8 cellular contexts compared by ENCODE assay signal in the genomic region with DNA sequence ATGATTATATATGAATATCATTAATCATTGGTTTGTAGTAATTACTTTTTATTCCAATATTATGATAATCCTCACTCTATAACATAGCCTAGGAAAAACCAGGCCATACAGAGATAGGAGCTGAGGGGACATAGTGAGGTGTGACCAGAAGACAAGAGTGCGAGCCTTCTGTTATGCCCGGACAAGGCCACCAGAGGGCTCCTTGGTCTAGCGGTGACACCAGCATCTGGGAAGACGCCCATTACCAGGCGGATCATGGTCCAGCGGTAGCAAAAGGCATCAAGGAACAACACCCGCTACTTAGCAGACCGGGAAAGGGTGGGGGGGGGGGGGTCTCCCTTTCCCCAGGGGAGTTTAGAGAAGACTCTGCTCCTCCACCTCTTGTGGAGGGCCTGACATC.
A peak's percentile ranks its signal among the peaks of the same experiment; 100 is the strongest.
DNase-seq lines count a peak whose midpoint lies in the region; ATAC-seq and TF ChIP-seq lines count a peak whose summit lies in the region.
"Not testable (repeated sequence)": the region's sequence is repeated elsewhere in the genome, so short reads cannot be mapped to it uniquely, and the experiment has no call there.

No MANE protein-coding gene starts in this region.

- POLR2A ChIA-PET in AG04449 (lab: Yijun Ruan, JAX): not testable (repeated sequence)

- not testable (repeated sequence) for H3K4me3 Mint-ChIP-seq in activated naive CD8-positive, alpha-beta T cell treated with anti-CD3 and anti-CD28 coated beads, Interleukin-2, amount 50 U/mL, for 24 hours

- ATAC-seq in activated naive CD8-positive, alpha-beta T cell treated with anti-CD3 and anti-CD28 coated beads, Interleukin-2, amount 50 U/mL, for 24 hours: not testable (repeated sequence)

- TF ChIP-seq CTCF in AG04449 (IDR thresholded peaks at IDR 0.05; ENCODE audit: insufficient read depth, low read length, missing control alignments) (peak; percentile 24), GM10266 (IDR thresholded peaks at IDR 0.05; ENCODE audit: control insufficient read depth, insufficient read depth, low read depth, missing control alignments) (peak; percentile 33), LNCAP (IDR thresholded peaks at IDR 0.05) (peak; percentile 45), epithelial cell of esophagus (IDR thresholded peaks at IDR 0.05; ENCODE audit: insufficient read depth, low read depth, low read length, missing control alignments) (peak; percentile 47), retinal pigment epithelial cell (conservative IDR thresholded peaks at IDR 0.05; ENCODE audit: low read depth, low read length) (peak; percentile 58)

- H3K36me3 Mint-ChIP-seq in activated naive CD8-positive, alpha-beta T cell treated with anti-CD3 and anti-CD28 coated beads, Interleukin-2, amount 50 U/mL, for 24 hours (ENCODE audit: low read depth): not testable (repeated sequence)

- H3K4me1 Mint-ChIP-seq in activated naive CD8-positive, alpha-beta T cell treated with anti-CD3 and anti-CD28 coated beads, Interleukin-2, amount 50 U/mL, for 24 hours: not testable (repeated sequence)

- H3K9me3 Mint-ChIP-seq in activated naive CD8-positive, alpha-beta T cell treated with anti-CD3 and anti-CD28 coated beads, Interleukin-2, amount 50 U/mL, for 24 hours: not testable (repeated sequence)

- H3K27ac Mint-ChIP-seq in activated naive CD8-positive, alpha-beta T cell treated with anti-CD3 and anti-CD28 coated beads, Interleukin-2, amount 50 U/mL, for 24 hours: not testable (repeated sequence)

- H3K4me3 ChIP-seq in AG04449 (ENCODE audit: low read depth, low read length); epithelial cell of esophagus (ENCODE audit: low read length); retinal pigment epithelial cell (ENCODE audit: low read length): not testable (repeated sequence)

- H3K27me3 Mint-ChIP-seq in activated naive CD8-positive, alpha-beta T cell treated with anti-CD3 and anti-CD28 coated beads, Interleukin-2, amount 50 U/mL, for 24 hours: not testable (repeated sequence)

- not testable (repeated sequence) for DNase-seq in AG04449 (ENCODE audit: low read depth, low spot score); GM10266 (ENCODE audit: extremely low spot score); retinal pigment epithelial cell (ENCODE audit: low read depth)
- DNase-seq in RPMI8226 (peak; percentile 28), epithelial cell of esophagus (ENCODE audit: low read depth) (peak; percentile 7), iPS DF 19.7 (ENCODE audit: low read depth, low spot score) (peak; percentile 3)
- DNase-seq in activated naive CD8-positive, alpha-beta T cell treated with anti-CD3 and anti-CD28 coated beads, Interleukin-2, amount 50 U/mL, for 24 hours: peak; percentile 14

- CTCF ChIA-PET in AG04449 (lab: Yijun Ruan, JAX): interaction anchor here (0.8 to 5.3 kb wide), 7 partner anchors 9 to 556 kb away, joined by 3 to 46 read pairs (median 4); no protein-coding TSS in a partner anchor
